ENCODE assay signal across 21 cellular contexts in genomic region chr4:145260091-145260490, GRCh38.
"Had no signal": no experiment of that assay in that cellular context is flagged by ENCODE, and none has a peak within 500 bp of the region (broad histone marks: within the 10 kb centered on the region; RNA-seq: fewer than 3 reads in every experiment).

No MANE protein-coding gene starts in this region.

- H3K4me1 Mint-ChIP-seq: naive B cell; stimulated activated naive B cell treated with anti-CD40 and anti-IgM and Interleukin-4, amounts not matched to agents 10 μg/mL and 1 μg/mL and 100 μg/mL, for 72 hours; stimulated activated naive CD8-positive, alpha-beta T cell treated with anti-CD3 and anti-CD28 coated beads, Interleukin-15, amount 100 ng/mL, for 72 hours had no signal

- H3K27me3 Mint-ChIP-seq: dendritic cell treated with granulocyte-macrophage colony-stimulating factor and Interleukin-4, amounts not matched to agents 40 ng/mL and 50 ng/mL, for 4 days; naive B cell; stimulated activated naive CD8-positive, alpha-beta T cell treated with anti-CD3 and anti-CD28 coated beads, Interleukin-15, amount 100 ng/mL, for 72 hours had no signal

- DNase-seq: cerebellar nuclear complex; erythroblast; foreskin keratinocyte; kidney; left cardiac atrium; left ventricle myocardium inferior; mesenchymal stem cell; naive B cell; posterior cingulate gyrus; spleen; stimulated activated CD4-positive, alpha-beta T cell treated with anti-CD3 and anti-CD28 coated beads, Interleukin-2, amount 100 ng/mL, for 24 hours; stimulated activated CD4-positive, alpha-beta T cell treated with anti-CD3 and anti-CD28 coated beads, Interleukin-4, amount 100 ng/mL, for 4 hours; stimulated activated naive B cell treated with anti-CD40 and anti-IgM and Interleukin-4, amounts not matched to agents 10 μg/mL and 1 μg/mL and 100 μg/mL, for 72 hours; stimulated activated naive CD8-positive, alpha-beta T cell treated with anti-CD3 and anti-CD28 coated beads, Interleukin-15, amount 100 ng/mL, for 72 hours; testis had no signal

- ATAC-seq: foreskin keratinocyte; left cardiac atrium; sciatic nerve; stimulated activated naive B cell treated with anti-CD40 and anti-IgM and Interleukin-4, amounts not matched to agents 10 μg/mL and 1 μg/mL and 100 μg/mL, for 72 hours; stimulated activated naive CD8-positive, alpha-beta T cell treated with anti-CD3 and anti-CD28 coated beads, Interleukin-15, amount 100 ng/mL, for 72 hours had no signal

- FAIRE-seq: colon, endothelial cell of umbilical vein, kidney had no signal

- H3K27me3 ChIP-seq: foreskin keratinocyte, spleen, testis, tibial nerve had no signal

- H3K27ac Mint-ChIP-seq: dendritic cell treated with granulocyte-macrophage colony-stimulating factor and Interleukin-4, amounts not matched to agents 40 ng/mL and 50 ng/mL, for 4 days; naive B cell; stimulated activated naive B cell treated with anti-CD40 and anti-IgM and Interleukin-4, amounts not matched to agents 10 μg/mL and 1 μg/mL and 100 μg/mL, for 72 hours; stimulated activated naive CD8-positive, alpha-beta T cell treated with anti-CD3 and anti-CD28 coated beads, Interleukin-15, amount 100 ng/mL, for 72 hours had no signal

- H3K36me3 Mint-ChIP-seq: naive B cell had no signal

- H3K36me3 ChIP-seq: left ventricle myocardium inferior, spleen, tibial nerve had no signal

- H3K27ac ChIP-seq: foreskin keratinocyte, left ventricle myocardium inferior, spleen, testis, tibial nerve had no signal

- H3K9me3 ChIP-seq: testis had no signal

- H3K4me1 ChIP-seq: foreskin keratinocyte, left ventricle myocardium inferior, spleen, testis, tibial nerve had no signal

- H3K4me3 ChIP-seq: left ventricle myocardium inferior, lung, spleen, testis, tibial nerve had no signal

- H3K4me3 Mint-ChIP-seq: dendritic cell treated with granulocyte-macrophage colony-stimulating factor and Interleukin-4, amounts not matched to agents 40 ng/mL and 50 ng/mL, for 4 days; naive B cell; stimulated activated naive B cell treated with anti-CD40 and anti-IgM and Interleukin-4, amounts not matched to agents 10 μg/mL and 1 μg/mL and 100 μg/mL, for 72 hours; stimulated activated naive CD8-positive, alpha-beta T cell treated with anti-CD3 and anti-CD28 coated beads, Interleukin-15, amount 100 ng/mL, for 72 hours had no signal
